In genomic region chr6:138550346-138550767, GRCh38 we compare ENCODE assay signal across 1 cellular context.
A peak's percentile ranks its signal among the peaks of the same experiment; 100 is the strongest.
TF ChIP-seq lines count a peak whose summit lies in the region.

No MANE protein-coding gene starts in this region.

TF ChIP-seq in HepG2, 621 proteins besides CTCF, POLR2A, EP300 and RAD21 (continued from another document and continues in another):
- TF ChIP-seq NR3C1 (CRISPR knock-in tag; IDR thresholded peaks at IDR 0.05) (no peak), SMAD9 (CRISPR knock-in tag; IDR thresholded peaks at IDR 0.05) (no peak), ZNF274 (CRISPR knock-in tag; IDR thresholded peaks at IDR 0.05) (no peak), GTF2F1 (IDR thresholded peaks at IDR 0.05; ENCODE audit: low read length) (no peak), RBM39 (IDR thresholded peaks at IDR 0.05; ENCODE audit: low read depth, low read length, poor library complexity, severe bottlenecking) (no peak), SRSF4 (IDR thresholded peaks at IDR 0.05; ENCODE audit: low read depth, low read length, poor library complexity, severe bottlenecking) (no peak), ZSCAN12 (CRISPR knock-in tag; IDR thresholded peaks at IDR 0.05) (no peak), MXI1 (IDR thresholded peaks at IDR 0.05; ENCODE audit: borderline replicate concordance, low read depth, low read length) (no peak), ZSCAN21 (CRISPR knock-in tag; IDR thresholded peaks at IDR 0.05; ENCODE audit: borderline replicate concordance) (no peak), CREB1 (IDR thresholded peaks at IDR 0.05) (no peak), CREB1 (CRISPR knock-in tag; IDR thresholded peaks at IDR 0.05) (peak; percentile 72), ZNF766 (CRISPR knock-in tag; IDR thresholded peaks at IDR 0.05; ENCODE audit: borderline replicate concordance) (no peak), ARID5B (CRISPR knock-in tag; IDR thresholded peaks at IDR 0.05) (peak; percentile 99), HMGXB4 (CRISPR knock-in tag; IDR thresholded peaks at IDR 0.05; ENCODE audit: borderline replicate concordance in 1 of 2, low read depth in 1 of 2) (peak in 1 of 2 experiments; percentile 36; a peak in 1 of 4 replicates), SCMH1 (CRISPR knock-in tag; IDR thresholded peaks at IDR 0.05; ENCODE audit: borderline replicate concordance) (no peak), ZNF510 (CRISPR knock-in tag; IDR thresholded peaks at IDR 0.05; ENCODE audit: low read depth) (no peak), JUNB (CRISPR knock-in tag; IDR thresholded peaks at IDR 0.05; ENCODE audit: borderline replicate concordance) (no peak), GATAD1 (CRISPR knock-in tag; IDR thresholded peaks at IDR 0.05) (0 out of 2 replicates have a peak, but pooled peaks have one; percentile 39), NFE2L2 (IDR thresholded peaks at IDR 0.05; ENCODE audit: low read length) (no peak), CBFB (CRISPR knock-in tag; IDR thresholded peaks at IDR 0.05) (0 out of 2 replicates have a peak, but pooled peaks have one; percentile 56), RAD51 (IDR thresholded peaks at IDR 0.05; ENCODE audit: borderline replicate concordance) (no peak), SKIL (CRISPR knock-in tag; IDR thresholded peaks at IDR 0.05; ENCODE audit: borderline replicate concordance) (peak; percentile 76; the same call in 1 of the 2 replicates), RARG (CRISPR knock-in tag; IDR thresholded peaks at IDR 0.05; ENCODE audit: low read depth) (no peak), KDM1A (CRISPR knock-in tag; IDR thresholded peaks at IDR 0.05) (peak; percentile 84), ZBTB33 (CRISPR knock-in tag; IDR thresholded peaks at IDR 0.05) (no peak), NFKB2 (CRISPR knock-in tag; IDR thresholded peaks at IDR 0.05; ENCODE audit: borderline replicate concordance) (no peak), BRCA1 (CRISPR knock-in tag; IDR thresholded peaks at IDR 0.05) (no peak), CERS6 (CRISPR knock-in tag; IDR thresholded peaks at IDR 0.05) (no peak), TOE1 (CRISPR knock-in tag; IDR thresholded peaks at IDR 0.05) (peak; percentile 96; the same call in 1 of the 2 replicates), ZNF275 (CRISPR knock-in tag; IDR thresholded peaks at IDR 0.05; ENCODE audit: borderline replicate concordance) (no peak), THRA (CRISPR knock-in tag; IDR thresholded peaks at IDR 0.05; ENCODE audit: borderline replicate concordance) (peak; percentile 94), ZNF75D (CRISPR knock-in tag; IDR thresholded peaks at IDR 0.05; ENCODE audit: borderline replicate concordance) (no peak), ZBTB4 (CRISPR knock-in tag; IDR thresholded peaks at IDR 0.05; ENCODE audit: borderline replicate concordance) (no peak), IKZF1 (IDR thresholded peaks at IDR 0.05) (no peak), ZFP1 (CRISPR knock-in tag; IDR thresholded peaks at IDR 0.05) (peak; percentile 92; the same call in 1 of the 2 replicates), ZNF12 (CRISPR knock-in tag; IDR thresholded peaks at IDR 0.05) (peak; percentile 79; the same call in 1 of the 2 replicates), ZZZ3 (CRISPR knock-in tag; IDR thresholded peaks at IDR 0.05; ENCODE audit: borderline replicate concordance) (no peak), PBX3 (CRISPR knock-in tag; IDR thresholded peaks at IDR 0.05; ENCODE audit: borderline replicate concordance) (no peak), FUBP1 (CRISPR knock-in tag; IDR thresholded peaks at IDR 0.05; ENCODE audit: borderline replicate concordance) (no peak), HMG20B (CRISPR knock-in tag; conservative IDR thresholded peaks at IDR 0.05) (peak; percentile 83)
